8 cellular contexts compared by ENCODE assay signal in genomic region chr7:32631021-32631420, GRCh38.
"Had no signal": no experiment of that assay in that cellular context is flagged by ENCODE, and none has a peak within 500 bp of the region (broad histone marks: within the 10 kb centered on the region; RNA-seq: fewer than 3 reads in every experiment).

No MANE protein-coding gene starts in this region.

- H3K4me3 ChIP-seq: GM12878 had no signal

- DNase-seq: GDM1, GF-D8 had no signal

- ATAC-seq: GM12878 had no signal

- FAIRE-seq: G401.6, GM12878, GM12891, GM12892, GM18507, GM19239 had no signal
